Comparison of ENCODE assay signal across 22 cellular contexts in the genomic region with DNA sequence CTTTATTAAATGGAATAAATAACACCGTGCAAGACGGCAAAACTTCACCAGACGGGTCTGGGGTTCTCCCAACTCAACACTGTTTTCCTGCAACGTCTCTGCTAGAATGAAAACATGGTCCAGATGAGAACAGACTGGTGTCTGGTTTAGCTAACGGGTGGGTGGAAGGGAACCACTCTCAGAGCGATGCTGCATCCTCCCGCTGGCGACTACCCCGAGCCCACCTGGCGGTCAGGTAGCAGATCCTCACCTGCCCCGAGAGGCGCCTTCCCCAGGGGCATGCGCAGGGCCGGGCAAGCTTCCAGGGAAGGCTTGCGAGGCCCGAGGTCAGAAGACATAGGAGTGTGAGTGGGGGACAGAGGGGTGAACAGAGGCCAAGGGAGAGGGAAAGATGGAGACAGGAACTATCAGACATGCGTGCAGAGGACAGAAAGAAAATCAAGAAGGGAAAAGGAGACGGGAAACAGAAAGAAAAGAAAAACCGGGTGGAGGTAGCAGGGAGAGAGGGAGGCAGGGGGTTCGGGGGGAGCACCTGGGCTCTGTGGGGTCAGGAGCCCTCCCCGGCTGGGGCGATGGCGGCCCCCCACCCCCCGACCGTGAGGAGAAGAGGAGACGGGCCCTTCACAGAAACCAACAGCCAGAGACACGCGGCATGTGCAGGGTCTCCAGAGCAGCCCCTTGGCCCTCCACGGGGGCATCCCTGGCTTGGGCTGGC.
DNase-seq lines count a peak whose midpoint lies in the region; ATAC-seq, FAIRE-seq and TF ChIP-seq lines count a peak whose summit lies in the region.
"Had no signal": no experiment of that assay in that cellular context is flagged by ENCODE, and none has a peak within 500 bp of the region (broad histone marks: within the 10 kb centered on the region; RNA-seq: fewer than 3 reads in every experiment).

No MANE protein-coding gene starts in this region.

- intact Hi-C loops in right lobe of liver (cut with DNase I) = no loop called here
- intact Hi-C loops in HepG2 (cut with micrococcal nuclease; ENCODE audit: unreplicated experiment) = no loop called here
- intact Hi-C loops in left lung (cut with DNase I) = no loop called here

- TF ChIP-seq CTCF in right lobe of liver (IDR thresholded peaks at IDR 0.05) (no peak), HepG2 (CRISPR knock-in tag; IDR thresholded peaks at IDR 0.05) (no peak), coronary artery (IDR thresholded peaks at IDR 0.05) (no peak), left lung (IDR thresholded peaks at IDR 0.05) (no peak), suprapubic skin (IDR thresholded peaks at IDR 0.05) (no peak)

- ATAC-seq in right lobe of liver = no peak
- no peak for ATAC-seq in HepG2
- ATAC-seq in left lung = no peak
- ATAC-seq: activated naive CD4-positive, alpha-beta T cell treated with anti-CD3 and anti-CD28 coated beads, Interleukin-2, amount 50 U/mL, for 72 hours; activated T-cell treated with anti-CD3 and anti-CD28 coated beads, Interleukin-2, amount 50 U/mL, for 4 hours; stimulated activated memory B cell treated with anti-CD40 and anti-IgM and Interleukin-4, amounts not matched to agents 10 μg/mL and 1 μg/mL and 100 μg/mL, for 72 hours had no signal

- H2AFZ ChIP-seq in HepG2 (ENCODE audit: low read length) = no peak overlapping the region

- whole genome bisulfite sequencing in right lobe of liver (ENCODE audit: insufficient coverage, low coverage, low lambda C conversion rate, missing lambda C conversion rate) = 87% methylated on average over 9 of the region's 29 CpGs
- WGBS in HepG2 (ENCODE audit: low lambda C conversion rate) = 95% methylated on average over 29 of the region's 29 CpGs
- WGBS in suprapubic skin = 91% methylated on average over 29 of the region's 29 CpGs

- FAIRE-seq in HepG2 (lab: Jason Lieb, UNC) = no peak

- POLR2A ChIA-PET in HepG2 (lab: Yijun Ruan, JAX) = no interaction called here

- CTCF ChIA-PET in HepG2 (lab: Yijun Ruan, JAX; ENCODE audit: low intra/inter-chr PET ratio, low total read pairs) = no interaction called here

- H3K27ac ChIP-seq in right lobe of liver = no peak overlapping the region
- H3K27ac ChIP-seq in HepG2 (ENCODE audit: extremely low read length, insufficient read depth, low read length) = no peak overlapping the region
- no peak overlapping the region for H3K27ac ChIP-seq in coronary artery
- H3K27ac ChIP-seq in left lung = no peak overlapping the region
- no peak overlapping the region for H3K27ac ChIP-seq in suprapubic skin
- H3K27ac ChIP-seq: RWPE1 had no signal

- H3K79me2 ChIP-seq in HepG2 (ENCODE audit: insufficient read depth, low read length) = no peaks in the 10 kb centered on the region

- TF ChIP-seq EP300 in HepG2 (IDR thresholded peaks at IDR 0.05; ENCODE audit: low read depth in 2 of 2, low read length in 2 of 2) (no peak), HepG2 (CRISPR knock-in tag; IDR thresholded peaks at IDR 0.05; ENCODE audit: borderline replicate concordance) (no peak), suprapubic skin (IDR thresholded peaks at IDR 0.05) (no peak)

- H3K36me3 ChIP-seq in right lobe of liver = no peaks in the 10 kb centered on the region
- H3K36me3 ChIP-seq in HepG2 (replicated peaks in 1 of 2; ENCODE audit: control insufficient read depth in 1 of 2, insufficient read depth in 2 of 2, low read length in 2 of 2) = peaks cover 5 to 9% of the 10 kb centered on the region in 2 experiments; a peak in 2 of 5 replicates
- H3K36me3 ChIP-seq in left lung = peaks cover 0 to 20% of the 10 kb centered on the region in 2 donors
- peaks cover 10% of the 10 kb centered on the region for H3K36me3 ChIP-seq in suprapubic skin

- H3K9ac ChIP-seq in HepG2 (ENCODE audit: insufficient read depth, low read depth, low read length) = no peak overlapping the region

- in situ Hi-C loops in HepG2 (cut with HindIII; ENCODE audit: extremely low pct_ligation_motif_present, low pct_unique_long_range_greater_than_20kb) = no loop called here

- no peaks in the 10 kb centered on the region for H3K9me3 ChIP-seq in right lobe of liver
- H3K9me3 ChIP-seq in HepG2 (ENCODE audit: low read length) = no peaks in the 10 kb centered on the region
- no peaks in the 10 kb centered on the region for H3K9me3 ChIP-seq in left lung
- H3K9me3 ChIP-seq in suprapubic skin = no peaks in the 10 kb centered on the region

- H3K4me3 ChIP-seq in right lobe of liver (no peak overlapping the region), HepG2 (replicated peaks in 1 of 3; ENCODE audit: insufficient read depth in 1 of 3, low read depth in 2 of 3, low read length in 3 of 3) (no peak overlapping the region), coronary artery (no peak overlapping the region), left lung (no peak overlapping the region), suprapubic skin (no peak overlapping the region)

- BruUV-seq in HepG2 (replicated peaks; lab: Mats Ljungman, UMichigan) = no TSS peak

- H3K4me1 ChIP-seq in right lobe of liver (no peaks in the 10 kb centered on the region), HepG2 (ENCODE audit: insufficient read depth, low read length) (no peaks in the 10 kb centered on the region), left lung (no peaks in the 10 kb centered on the region), suprapubic skin (peaks cover 5% of the 10 kb centered on the region)

- DNase-seq in right lobe of liver = peak in 2 of 3 donors; percentile 15 to 36
- no peak for DNase-seq in HepG2 (ENCODE audit: low spot score)
- peak; percentile 52 for DNase-seq in coronary artery (ENCODE audit: low spot score)
- DNase-seq in left lung = peak; percentile 26 to 65
- peak; percentile 29 to 61 for DNase-seq in suprapubic skin (ENCODE audit: low spot score in 2 of 2)
- no peak for DNase-seq in DMS79 (lab: John Stamatoyannopoulos, UW)
- no peak for DNase-seq in EL
- DNase-seq in stimulated activated CD4-positive, alpha-beta T cell treated with anti-CD3 and anti-CD28 coated beads, Interleukin-15, amount 100 ng/mL, for 24 hours = no peak
- DNase-seq: activated T-cell treated with anti-CD3 and anti-CD28 coated beads, Interleukin-2, amount 50 U/mL, for 4 hours; DMS 273 treated with DMSO at 0.1 percent for 48 hours; effector CD8-positive, alpha-beta T cell; erythroblast; foreskin melanocyte; GDM1; mammary epithelial cell; MV-4-11; NCI-H2171; NCI-H526 treated with DMSO at 0.1 percent for 48 hours; stimulated activated CD4-positive, alpha-beta T cell treated with anti-CD3 and anti-CD28 coated beads, Interleukin-2, amount 100 ng/mL, for 24 hours had no signal

- TF ChIP-seq POLR2A in right lobe of liver (IDR thresholded peaks at IDR 0.05) (no peak), HepG2 (IDR thresholded peaks at IDR 0.05; ENCODE audit: insufficient read depth in 1 of 2, low read depth in 2 of 2, low read length in 2 of 2) (no peak), suprapubic skin (IDR thresholded peaks at IDR 0.05) (no peak)

- TF ChIP-seq RAD21 in HepG2 (CRISPR knock-in tag; IDR thresholded peaks at IDR 0.05) = no peak

- H4K20me1 ChIP-seq in HepG2 (ENCODE audit: insufficient read depth, low read length) = no peaks in the 10 kb centered on the region

- no peak overlapping the region for H3K4me2 ChIP-seq in HepG2 (ENCODE audit: low read depth, low read length)

- H3K27me3 ChIP-seq in right lobe of liver (no peaks in the 10 kb centered on the region), HepG2 (ENCODE audit: control insufficient read depth in 1 of 2, insufficient read depth in 2 of 2, low read length in 2 of 2) (no peaks in the 10 kb centered on the region), left lung (no peaks in the 10 kb centered on the region), suprapubic skin (no peaks in the 10 kb centered on the region)

TF ChIP-seq in HepG2, 621 proteins besides CTCF, POLR2A, EP300 and RAD21 (continues in another document):
- TF ChIP-seq ZNF7 (CRISPR knock-in tag; IDR thresholded peaks at IDR 0.05) = no peak
- TF ChIP-seq ZNF660 (CRISPR knock-in tag; IDR thresholded peaks at IDR 0.05; ENCODE audit: borderline replicate concordance, low read depth) = no peak
- no peak for TF ChIP-seq HOXD1 (CRISPR knock-in tag; IDR thresholded peaks at IDR 0.05)
- no peak for TF ChIP-seq BCL6 (CRISPR knock-in tag; IDR thresholded peaks at IDR 0.05)
- no peak for TF ChIP-seq RXRA (CRISPR knock-in tag; IDR thresholded peaks at IDR 0.05)
- no peak for TF ChIP-seq POLR2AphosphoS5 (IDR thresholded peaks at IDR 0.05; ENCODE audit: low read depth, low read length)
- no peak for TF ChIP-seq EEA1 (CRISPR knock-in tag; IDR thresholded peaks at IDR 0.05; ENCODE audit: borderline replicate concordance)
- TF ChIP-seq HCFC1 (IDR thresholded peaks at IDR 0.05; ENCODE audit: low read depth, low read length) = no peak
- TF ChIP-seq HMG20B (CRISPR knock-in tag; conservative IDR thresholded peaks at IDR 0.05) = no peak
- no peak for TF ChIP-seq HNRNPH1 (optimal IDR thresholded peaks at IDR 0.05; ENCODE audit: low read depth, low read length)
- no peak for TF ChIP-seq ZNF768 (CRISPR knock-in tag; IDR thresholded peaks at IDR 0.05)
- no peak for TF ChIP-seq CBX2 (IDR thresholded peaks at IDR 0.05; ENCODE audit: low read depth, low read length)
- no peak for TF ChIP-seq CBX2 (CRISPR knock-in tag; IDR thresholded peaks at IDR 0.05; ENCODE audit: low read depth)
- no peak for TF ChIP-seq KMT2A (CRISPR knock-in tag; IDR thresholded peaks at IDR 0.05)
- TF ChIP-seq, protein P1, sequence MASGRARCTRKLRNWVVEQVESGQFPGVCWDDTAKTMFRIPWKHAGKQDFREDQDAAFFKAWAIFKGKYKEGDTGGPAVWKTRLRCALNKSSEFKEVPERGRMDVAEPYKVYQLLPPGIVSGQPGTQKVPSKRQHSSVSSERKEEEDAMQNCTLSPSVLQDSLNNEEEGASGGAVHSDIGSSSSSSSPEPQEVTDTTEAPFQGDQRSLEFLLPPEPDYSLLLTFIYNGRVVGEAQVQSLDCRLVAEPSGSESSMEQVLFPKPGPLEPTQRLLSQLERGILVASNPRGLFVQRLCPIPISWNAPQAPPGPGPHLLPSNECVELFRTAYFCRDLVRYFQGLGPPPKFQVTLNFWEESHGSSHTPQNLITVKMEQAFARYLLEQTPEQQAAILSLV (CRISPR knock-in tag; IDR thresholded peaks at IDR 0.05; ENCODE audit: borderline replicate concordance) = no peak

Comparison
In these comparisons a context has a peak if more than half of its experiments do, and no peak if none do; other contexts are left out.
1. DNase-seq: peak in right lobe of liver (2 of 3), coronary artery (single experiment), left lung (2 of 2) and suprapubic skin (2 of 2); none in HepG2 (single experiment), DMS79 (single experiment), EL (single experiment) and stimulated activated CD4-positive, alpha-beta T cell treated with anti-CD3 and anti-CD28 coated beads, Interleukin-15, amount 100 ng/mL, for 24 hours (single experiment).